In genomic region chr3:162938073-162938472, GRCh38 we compare ENCODE assay signal across 17 cellular contexts.
A peak's percentile ranks its signal among the peaks of the same experiment; 100 is the strongest.
DNase-seq lines count a peak whose midpoint lies in the region; ATAC-seq lines count a peak whose summit lies in the region.
"Had no signal": no experiment of that assay in that cellular context is flagged by ENCODE, and none has a peak within 500 bp of the region (broad histone marks: within the 10 kb centered on the region; RNA-seq: fewer than 3 reads in every experiment).

No MANE protein-coding gene starts in this region.

- H3K4me2 ChIP-seq in trophoblast cell (ENCODE audit: low read length): no peak overlapping the region

- H3K27ac ChIP-seq in trophoblast cell (ENCODE audit: low read depth, low read length): no peak overlapping the region
- H3K27ac ChIP-seq: HL-60 had no signal

- H2AFZ ChIP-seq in trophoblast cell (ENCODE audit: insufficient read depth, low read length, poor library complexity): no peak overlapping the region

- H3K9me3 ChIP-seq in trophoblast cell (ENCODE audit: insufficient read depth, low read depth, low read length): no peaks in the 10 kb centered on the region
- H3K9me3 ChIP-seq: HAP-1 had no signal

- H3K4ac ChIP-seq in trophoblast cell (ENCODE audit: low read depth, low read length): no peak overlapping the region

- H4K8ac ChIP-seq in trophoblast cell (ENCODE audit: low read depth, low read length): no peak overlapping the region

- no peaks in the 10 kb centered on the region for H3K27me3 ChIP-seq in trophoblast cell (ENCODE audit: insufficient read depth, low read length)

- H4K12ac ChIP-seq in trophoblast cell (ENCODE audit: low read depth, low read length): no peak overlapping the region

- no peak overlapping the region for H3K18ac ChIP-seq in trophoblast cell (ENCODE audit: low read length)

- ATAC-seq in sciatic nerve: peak; percentile 28
- ATAC-seq: T-cell had no signal

- no peaks in the 10 kb centered on the region for H3K79me2 ChIP-seq in trophoblast cell (ENCODE audit: control insufficient read depth, insufficient read depth, low read length, poor library complexity)

- intact Hi-C loops in sciatic nerve (cut with DNase I): no loop called here

- H3K23ac ChIP-seq in trophoblast cell (ENCODE audit: low read length): no peak overlapping the region

- no peaks in the 10 kb centered on the region for H3K36me3 ChIP-seq in trophoblast cell (ENCODE audit: control insufficient read depth in 1 of 2, insufficient read depth in 2 of 2, low read length in 2 of 2)
- H3K36me3 ChIP-seq: HAP-1 had no signal

- H2BK120ac ChIP-seq in trophoblast cell (ENCODE audit: insufficient read depth, low read length, poor library complexity): no peak overlapping the region

- no peak overlapping the region for H2BK12ac ChIP-seq in trophoblast cell (ENCODE audit: low read length)

- H4K91ac ChIP-seq in trophoblast cell (ENCODE audit: low read depth, low read length): no peak overlapping the region

- no peaks in the 10 kb centered on the region for H3K79me1 ChIP-seq in trophoblast cell (ENCODE audit: low read length)

- no peak overlapping the region for H2AK5ac ChIP-seq in trophoblast cell (ENCODE audit: low read length)

- peak; percentile 10 for DNase-seq in NCI-H510A treated with DMSO at 0.1 percent for 48 hours (lab: John Stamatoyannopoulos, UW)
- DNase-seq in NCI-H510A (lab: John Stamatoyannopoulos, UW): no peak
- peak; percentile 47 for DNase-seq in NCI-H1105 (lab: John Stamatoyannopoulos, UW)
- DNase-seq in amniotic epithelial cell (ENCODE audit: low read depth): peak; percentile 13
- no peak for DNase-seq in sciatic nerve (ENCODE audit: low spot score)
- DNase-seq in globus pallidus (ENCODE audit: low spot score): no peak
- DNase-seq in trophoblast cell: no peak
- DNase-seq: C1 segment of cervical spinal cord, DMS79, Kasumi-1, MM.1S, NCI-H2029, NCI-H2227 treated with DMSO at 0.1 percent for 48 hours, NCI-H82, T-cell had no signal

- WGBS in trophoblast cell (ENCODE audit: extremely low coverage, insufficient coverage, insufficient read length): no CpG with 5 or more reads among the region's 2 CpGs

- no peak overlapping the region for H2BK5ac ChIP-seq in trophoblast cell (ENCODE audit: low read depth, low read length, poor library complexity)

- H3K4me3 ChIP-seq in trophoblast cell (ENCODE audit: low read depth, low read length): no peak overlapping the region
- H3K4me3 ChIP-seq: HAP-1 had no signal

- no peaks in the 10 kb centered on the region for H3K4me1 ChIP-seq in trophoblast cell (ENCODE audit: control insufficient read depth in 1 of 2, insufficient read depth in 2 of 2, low read length in 2 of 2)

- H3K9ac ChIP-seq in trophoblast cell (ENCODE audit: low read length): no peak overlapping the region

- no peak overlapping the region for H3K14ac ChIP-seq in trophoblast cell (ENCODE audit: low read length)

Comparison
In these comparisons a context has a peak if more than half of its experiments do, and no peak if none do; other contexts are left out.
1. DNase-seq: peak in NCI-H510A treated with DMSO at 0.1 percent for 48 hours (single experiment), NCI-H1105 (single experiment) and amniotic epithelial cell (single experiment); none in NCI-H510A (single experiment), sciatic nerve (single experiment), globus pallidus (single experiment) and trophoblast cell (0 of 2).